Comparison of ENCODE assay signal across 13 cellular contexts in the genomic region with DNA sequence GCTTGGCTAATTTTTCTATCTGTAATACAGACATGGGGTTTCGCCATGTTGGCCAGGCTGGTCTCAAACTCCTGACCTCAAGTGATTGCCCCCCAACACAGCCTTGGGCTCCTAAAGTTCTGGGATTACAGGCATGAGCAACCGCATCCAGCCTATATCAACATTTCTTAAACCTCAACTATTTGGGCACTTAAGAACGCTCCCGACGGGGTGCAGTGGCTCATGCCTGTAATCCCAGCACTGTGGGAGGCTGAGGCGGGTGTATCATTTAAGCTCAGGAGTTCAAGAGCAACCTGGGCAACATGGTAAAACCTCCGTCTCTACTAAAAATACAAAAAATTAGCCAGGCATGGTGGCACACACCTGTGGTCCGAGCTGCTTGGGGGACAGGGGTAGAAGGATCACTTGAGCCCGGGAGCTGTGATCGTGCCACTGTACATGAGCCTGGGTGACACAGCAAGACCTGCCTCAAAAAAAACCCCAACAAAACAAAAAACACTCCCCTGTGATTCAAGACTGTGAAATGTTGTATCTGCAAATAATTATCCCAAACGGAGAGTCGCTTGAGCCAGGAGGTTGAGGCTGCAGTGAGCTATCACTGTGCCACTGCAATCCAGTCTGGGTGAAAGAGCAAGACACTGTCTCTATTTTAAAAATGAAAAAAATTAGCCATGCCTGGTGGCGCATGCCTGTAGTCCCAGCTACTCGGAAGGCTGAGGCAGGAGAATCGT. TPM values are rescaled to one million over a fixed set of nuclear protein-coding genes. Genes with fewer than 3 reads are reported as not detected.
DNase-seq lines count a peak whose midpoint lies in the region; ATAC-seq and TF ChIP-seq lines count a peak whose summit lies in the region.
"Had no signal": no experiment of that assay in that cellular context is flagged by ENCODE, and none has a peak within 500 bp of the region (broad histone marks: within the 10 kb centered on the region; RNA-seq: fewer than 3 reads in every experiment).

No MANE protein-coding gene starts in this region.

- peak overlapping the region; percentile 29 to 45 for H3K27ac ChIP-seq in breast epithelium
- H3K27ac ChIP-seq in mammary epithelial cell (ENCODE audit: insufficient read depth, low read depth, low read length): no peak overlapping the region
- peak overlapping the region; percentile 68 for H3K27ac ChIP-seq in right cardiac atrium (ENCODE audit: low read length)
- H3K27ac ChIP-seq: BLaER1 treated with 17β-estradiol and CSF1 and Interleukin-3, amounts not matched to agents 10 nM and 100 nM had no signal

- no peak for TF ChIP-seq CTCF in breast epithelium (IDR thresholded peaks at IDR 0.05)
- no peak for TF ChIP-seq CTCF in mammary epithelial cell (conservative IDR thresholded peaks at IDR 0.05 in 1 of 2, IDR thresholded peaks at IDR 0.05 in 1 of 2; ENCODE audit: extremely low read depth in 1 of 2, insufficient read depth in 1 of 2, low read depth in 1 of 2, low read length in 2 of 2)

- 97% methylated on average over 15 of the region's 15 CpGs for WGBS in mammary epithelial cell (ENCODE audit: low coverage, missing lambda C conversion rate)
- WGBS in right cardiac atrium: 87% methylated on average over 15 of the region's 15 CpGs

- no peak overlapping the region for H3K9ac ChIP-seq in mammary epithelial cell (ENCODE audit: insufficient read depth, low read length)

- no peak for ATAC-seq in activated T-helper 17 cell treated with anti-CD3 and anti-CD28 coated beads, Interleukin-2, amount 50 U/mL, for 72 hours (replicated peaks)
- no peak for ATAC-seq in right cardiac atrium
- ATAC-seq in HG03342 (IDR thresholded peaks at IDR 0.05; ENCODE audit: unreplicated experiment): no peak
- ATAC-seq in GM19395 (IDR thresholded peaks at IDR 0.05; ENCODE audit: unreplicated experiment): no peak
- ATAC-seq: PC-3 had no signal

- H3K9me3 Mint-ChIP-seq in activated T-helper 17 cell treated with anti-CD3 and anti-CD28 coated beads, Interleukin-2, amount 50 U/mL, for 72 hours: peaks cover 4% of the 10 kb centered on the region

- peak overlapping the region; percentile 69 for H3K4me3 Mint-ChIP-seq in activated T-helper 17 cell treated with anti-CD3 and anti-CD28 coated beads, Interleukin-2, amount 50 U/mL, for 72 hours

- H3K36me3 ChIP-seq in breast epithelium (no peaks in the 10 kb centered on the region), mammary epithelial cell (ENCODE audit: insufficient read depth, low read length) (no peaks in the 10 kb centered on the region)

- no TSS peak for BruUV-seq in mammary epithelial cell (replicated peaks; lab: Mats Ljungman, UMichigan)

- dilution Hi-C loops in mammary epithelial cell (cut with HindIII; ENCODE audit: low sequenced_read_pairs): no loop called here

- TF ChIP-seq POLR2A in breast epithelium (IDR thresholded peaks at IDR 0.05): no peak

- no peaks in the 10 kb centered on the region for H4K20me1 ChIP-seq in mammary epithelial cell (ENCODE audit: insufficient read depth, low read length)

- in situ Hi-C loops in mammary epithelial cell (cut with MboI; ENCODE audit: low sequenced_read_pairs in 2 of 2): no loop called here

- H2AFZ ChIP-seq in mammary epithelial cell (ENCODE audit: low read depth, low read length): no peak overlapping the region

- H3K79me2 ChIP-seq in mammary epithelial cell (ENCODE audit: insufficient read depth, low read length): peaks cover 92% of the 10 kb centered on the region

- H3K4me3 ChIP-seq in breast epithelium (no peak overlapping the region), mammary epithelial cell (replicated peaks in 1 of 3; ENCODE audit: insufficient read depth in 1 of 3, low read depth in 2 of 3, low read length in 3 of 3) (no peak overlapping the region), right cardiac atrium (ENCODE audit: low read length) (no peak overlapping the region)
- H3K4me3 ChIP-seq: BLaER1 treated with 17β-estradiol and CSF1 and Interleukin-3, amounts not matched to agents 10 nM and 100 nM had no signal

- peaks cover 0 to 25% of the 10 kb centered on the region in 2 donors for H3K4me1 ChIP-seq in breast epithelium
- peaks cover 37% of the 10 kb centered on the region for H3K4me1 ChIP-seq in mammary epithelial cell (ENCODE audit: insufficient read depth, low read length)
- H3K4me1 ChIP-seq in right cardiac atrium (ENCODE audit: control insufficient read depth, insufficient read depth, low read length): peaks cover 8% of the 10 kb centered on the region

- H3K36me3 Mint-ChIP-seq in activated T-helper 17 cell treated with anti-CD3 and anti-CD28 coated beads, Interleukin-2, amount 50 U/mL, for 72 hours (ENCODE audit: low read depth): peaks cover 13% of the 10 kb centered on the region

- DNase-seq in breast epithelium (ENCODE audit: low spot score in 2 of 2): no peak
- no peak for DNase-seq in mammary epithelial cell
- DNase-seq in right cardiac atrium: no peak
- no peak for DNase-seq in NCI-H146 (lab: John Stamatoyannopoulos, UW)
- DNase-seq in putamen (ENCODE audit: low spot score): no peak
- DNase-seq: activated CD4-positive, alpha-beta T cell treated with anti-CD3 and anti-CD28 coated beads, Interleukin-2, amount 50 U/mL, for 4 hours; mesendoderm; NCI-H187 treated with DMSO at 0.1 percent for 48 hours; PC-3 had no signal

- H3K27me3 Mint-ChIP-seq in activated T-helper 17 cell treated with anti-CD3 and anti-CD28 coated beads, Interleukin-2, amount 50 U/mL, for 72 hours: no peaks in the 10 kb centered on the region

- peak overlapping the region; percentile 92 for H3K27ac Mint-ChIP-seq in activated T-helper 17 cell treated with anti-CD3 and anti-CD28 coated beads, Interleukin-2, amount 50 U/mL, for 72 hours

- no peaks in the 10 kb centered on the region for H3K9me3 ChIP-seq in breast epithelium
- H3K9me3 ChIP-seq in mammary epithelial cell (replicated peaks; ENCODE audit: insufficient read depth, low read length): no peaks in the 10 kb centered on the region
- no peaks in the 10 kb centered on the region for H3K9me3 ChIP-seq in right cardiac atrium (ENCODE audit: control insufficient read depth, low read length)

- CTCF ChIA-PET in mammary epithelial cell (lab: Charles Lee; ENCODE audit: low non-redundant PET): no interaction called here

- H3K4me1 Mint-ChIP-seq in activated T-helper 17 cell treated with anti-CD3 and anti-CD28 coated beads, Interleukin-2, amount 50 U/mL, for 72 hours: peaks cover 39% of the 10 kb centered on the region

- intact Hi-C loops in breast epithelium (cut with DNase I; ENCODE audit: low total_unique reads): no loop called here
- intact Hi-C loops in mammary epithelial cell (cut with micrococcal nuclease): no loop called here
- intact Hi-C loops in right cardiac atrium (cut with DNase I): no loop called here

- H3K27me3 ChIP-seq in breast epithelium (no peaks in the 10 kb centered on the region), mammary epithelial cell (ENCODE audit: insufficient read depth, low read length) (no peaks in the 10 kb centered on the region), right cardiac atrium (ENCODE audit: control insufficient read depth, insufficient read depth) (no peaks in the 10 kb centered on the region)
- H3K27me3 ChIP-seq: BLaER1 treated with 17β-estradiol and CSF1 and Interleukin-3, amounts not matched to agents 10 nM and 100 nM had no signal

- no peak overlapping the region for H3K4me2 ChIP-seq in mammary epithelial cell (ENCODE audit: insufficient read depth, low read depth, low read length)

RNA-seq across cellular contexts. Expression of a gene that starts 21.5 kb away (rescaled TPM):
- 10 to 100 TPM; 21.6 to 31.9 (median 26.7) TPM for total RNA-seq in breast epithelium
- total RNA-seq in mammary epithelial cell: 10 to 100 TPM; 17.7 to 26.5 TPM
- polyA plus RNA-seq in mammary epithelial cell: 18.2 TPM
- polyA minus RNA-seq in mammary epithelial cell: 12.5 TPM
- total RNA-seq in activated T-helper 17 cell treated with anti-CD3 and anti-CD28 coated beads, Interleukin-2, amount 50 U/mL, for 72 hours: 10 to 100 TPM; 31.4 to 36.7 TPM
- total RNA-seq in right cardiac atrium: 10 to 100 TPM; 46.6 to 82.8 (median 56.6) TPM
- 31.5 TPM for polyA plus RNA-seq in right cardiac atrium

RNA-seq across cellular contexts. Expression of a gene that starts 52.3 kb away (rescaled TPM):
- 10 to 100 TPM; 43.0 to 76.0 (median 56.3) TPM for total RNA-seq in breast epithelium
- 10 to 100 TPM; 19.4 to 36.0 TPM for total RNA-seq in mammary epithelial cell
- polyA plus RNA-seq in mammary epithelial cell: 12.4 TPM
- 119 TPM for polyA minus RNA-seq in mammary epithelial cell
- total RNA-seq in activated T-helper 17 cell treated with anti-CD3 and anti-CD28 coated beads, Interleukin-2, amount 50 U/mL, for 72 hours: 1 to 10 TPM; 3.5 to 6.4 TPM
- total RNA-seq in right cardiac atrium: 10 to 100 TPM; 37.0 to 47.0 (median 42.4) TPM
- polyA plus RNA-seq in right cardiac atrium: 33.7 TPM

RNA-seq across cellular contexts. Expression of a gene that starts 59.5 kb away (rescaled TPM):
- total RNA-seq in breast epithelium (1 to 10 TPM in 1 of 3 donors, under 1 TPM in 2; 0.48 to 2.8 (median 0.66) TPM), mammary epithelial cell (1 to 10 TPM; 1.1 to 2.5 TPM), right cardiac atrium (1 to 10 TPM in 3 of 4 donors, under 1 TPM in 1; 0.82 to 3.8 (median 1.8) TPM)
- polyA plus RNA-seq in mammary epithelial cell (0.27 TPM), right cardiac atrium (0.36 TPM)
- 0.57 TPM for polyA minus RNA-seq in mammary epithelial cell
- 1 to 10 TPM; 1.5 to 2.5 TPM for total RNA-seq in activated T-helper 17 cell treated with anti-CD3 and anti-CD28 coated beads, Interleukin-2, amount 50 U/mL, for 72 hours

RNA-seq across cellular contexts. Expression of a gene that starts 59.7 kb away (rescaled TPM):
- total RNA-seq in breast epithelium (100 to 1,000 TPM in 1 of 3 donors, 10 to 100 TPM in 2; 82.9 to 135 (median 96.7) TPM), mammary epithelial cell (100 to 1,000 TPM in 1 of 2 donors, 10 to 100 TPM in 1; 56.3 to 130 TPM), right cardiac atrium (100 to 1,000 TPM in 1 of 4 donors, 10 to 100 TPM in 3; 74.3 to 107 (median 85.0) TPM)
- polyA plus RNA-seq in mammary epithelial cell (152 TPM), right cardiac atrium (151 TPM)
- 39.9 TPM for polyA minus RNA-seq in mammary epithelial cell
- total RNA-seq in activated T-helper 17 cell treated with anti-CD3 and anti-CD28 coated beads, Interleukin-2, amount 50 U/mL, for 72 hours: 100 to 1,000 TPM; 103 to 125 TPM
